34 cellular contexts compared by ENCODE assay signal in the genomic region with DNA sequence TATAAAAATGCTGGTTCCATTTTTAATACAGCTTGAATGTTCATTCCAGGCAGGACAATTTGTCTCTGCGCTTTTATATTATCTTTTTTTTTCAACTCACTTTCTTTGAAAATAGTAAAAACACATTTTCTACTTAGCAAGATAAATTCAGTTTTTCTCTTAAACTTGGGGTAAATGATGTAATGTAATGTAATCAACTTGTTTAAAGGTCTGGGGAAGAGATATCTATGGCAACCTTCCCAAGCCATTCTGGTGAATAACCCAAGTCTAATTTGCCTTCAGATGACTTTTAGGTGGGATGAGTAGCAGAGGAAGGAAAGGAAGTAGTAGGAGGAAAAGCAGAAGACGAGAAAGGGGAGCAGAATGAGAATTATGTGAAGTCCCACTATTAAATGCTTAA.
"Had no signal": no experiment of that assay in that cellular context is flagged by ENCODE, and none has a peak within 500 bp of the region (broad histone marks: within the 10 kb centered on the region; RNA-seq: fewer than 3 reads in every experiment).

No MANE protein-coding gene starts in this region.

- H3K27me3 ChIP-seq: adrenal gland, body of pancreas, brain microvascular endothelial cell, breast epithelium had no signal

- DNase-seq: activated B cell treated with CpG ODN at 0.5 μM for 24 hours; activated CD4-positive, alpha-beta memory T cell treated with anti-CD3 and anti-CD28 coated beads for 36 hours; activated CD4-positive, alpha-beta T cell treated with anti-CD3 and anti-CD28 coated beads for 1 hour; activated CD4-positive, alpha-beta T cell treated with anti-CD3 and anti-CD28 coated beads for 36 hours; activated CD4-positive, alpha-beta T cell treated with anti-CD3 and anti-CD28 coated beads for 48 hours; activated CD4-positive, alpha-beta T cell treated with anti-CD3 and anti-CD28 coated beads, Interleukin-2, amount 50 U/mL, for 1 hour; activated CD4-positive, alpha-beta T cell treated with anti-CD3 and anti-CD28 coated beads, Interleukin-2, amount 50 U/mL, for 4 hours; activated CD8-positive, alpha-beta memory T cell treated with anti-CD3 and anti-CD28 coated beads, Interleukin-2, amount 50 U/mL, for 4 hours; activated CD8-positive, alpha-beta T cell treated with anti-CD3 and anti-CD28 coated beads for 36 hours; activated effector memory CD4-positive, alpha-beta T cell treated with anti-CD3 and anti-CD28 coated beads, Interleukin-2, amount 50 U/mL, for 16 hours; activated gamma-delta T cell treated with Interleukin-2 at 50 U/mL for 16 hours; activated naive CD4-positive, alpha-beta T cell; activated naive CD4-positive, alpha-beta T cell treated with anti-CD3 and anti-CD28 coated beads for 36 hours; activated naive CD4-positive, alpha-beta T cell treated with anti-CD3 and anti-CD28 coated beads, Interleukin-2, amount 50 U/mL, for 16 hours; activated naive CD8-positive, alpha-beta T cell treated with anti-CD3 and anti-CD28 coated beads for 36 hours; activated T-cell treated with anti-CD3 and anti-CD28 coated beads for 4 hours; activated T-cell treated with anti-CD3 and anti-CD28 coated beads, Interleukin-2, amount 50 U/mL, for 1 hour; activated T-cell treated with anti-CD3 and anti-CD28 coated beads, Interleukin-2, amount 50 U/mL, for 4 hours; activated T-cell treated with anti-CD3 and anti-CD28 coated beads, Interleukin-2, amount 50 U/mL, for 72 hours; adrenal gland; amniotic stem cell; aorta; body of pancreas; brain microvascular endothelial cell; central memory CD4-positive, alpha-beta T cell; T-helper 1 cell; T-helper 2 cell; T-helper 9 cell had no signal

- FAIRE-seq: astrocyte, TTC549 had no signal

- H3K4me1 ChIP-seq: adrenal gland, breast epithelium had no signal

- H3K36me3 ChIP-seq: adrenal gland, brain microvascular endothelial cell, breast epithelium had no signal

- ATAC-seq: activated CD4-positive, alpha-beta T cell treated with anti-CD3 and anti-CD28 coated beads for 36 hours; activated CD8-positive, alpha-beta T cell treated with anti-CD3 and anti-CD28 coated beads for 36 hours; activated naive CD4-positive, alpha-beta T cell treated with anti-CD3 and anti-CD28 coated beads, Interleukin-2, amount 50 U/mL, for 72 hours; activated T-cell treated with anti-CD3 and anti-CD28 coated beads, Interleukin-2, amount 50 U/mL, for 4 hours; activated T-cell treated with anti-CD3 and anti-CD28 coated beads, Interleukin-2, amount 50 U/mL, for 72 hours; activated T-helper 17 cell treated with anti-CD3 and anti-CD28 coated beads, Interleukin-2, amount 50 U/mL, for 72 hours; body of pancreas had no signal

- H3K27ac ChIP-seq: adrenal gland, body of pancreas, brain microvascular endothelial cell, breast epithelium, VCaP had no signal

- H3K4me3 ChIP-seq: adrenal gland, body of pancreas, breast epithelium had no signal

- H3K9me3 ChIP-seq: body of pancreas, breast epithelium had no signal
